28 cellular contexts compared by ENCODE assay signal in genomic region chr2:201857326-201857725, GRCh38. TPM values are rescaled to one million over a fixed set of nuclear protein-coding genes. Genes with fewer than 3 reads are reported as not detected.
"Had no signal": no experiment of that assay in that cellular context is flagged by ENCODE, and none has a peak within 500 bp of the region (broad histone marks: within the 10 kb centered on the region; RNA-seq: fewer than 3 reads in every experiment).

No MANE protein-coding gene starts in this region.

- H3K27ac ChIP-seq: coronary artery, esophagus squamous epithelium, heart right ventricle, lower lobe of right lung, prostate gland, right atrium auricular region, stomach, thyroid gland, vagina had no signal

- DNase-seq: dermis blood vessel endothelial cell; effector memory CD4-positive, alpha-beta T cell; erythroblast; esophagus squamous epithelium; foreskin melanocyte; glutamatergic neuron; heart right ventricle; hypothalamus; immature natural killer cell; islet precursor cell; kidney glomerular epithelial cell; left ventricle myocardium superior; lower lobe of right lung; naive thymus-derived CD4-positive, alpha-beta T cell; stimulated activated CD4-positive, alpha-beta T cell treated with anti-CD3 and anti-CD28 coated beads, Interleukin-2, amount 100 ng/mL, for 24 hours; stimulated activated CD4-positive, alpha-beta T cell treated with anti-CD3 and anti-CD28 coated beads, Interleukin-4, amount 100 ng/mL, for 24 hours; stimulated activated naive CD4-positive, alpha-beta T cell treated with Interleukin-2 at 50 U/mL for 16 hours; stomach; thyroid gland; trophoblast cell had no signal

- H3K4me1 ChIP-seq: prostate gland, right atrium auricular region, thyroid gland, vagina had no signal

- H3K27me3 ChIP-seq: right atrium auricular region, thyroid gland, vagina had no signal

- H3K9me3 ChIP-seq: esophagus squamous epithelium, heart right ventricle, lower lobe of right lung, prostate gland, right atrium auricular region, stomach, thyroid gland, vagina had no signal

- H3K4me3 ChIP-seq: coronary artery, esophagus squamous epithelium, heart right ventricle, lower lobe of right lung, prostate gland, right atrium auricular region, smooth muscle cell, stomach, thyroid gland, vagina had no signal

- ATAC-seq: heart right ventricle; left ventricle myocardium superior; lower lobe of right lung; naive thymus-derived CD4-positive, alpha-beta T cell; sciatic nerve; stimulated activated effector memory CD8-positive, alpha-beta T cell treated with anti-CD3 and anti-CD28 coated beads, Interleukin-12 subunit alpha, Interleukin-12 subunit beta, amount 100 ng/mL, for 72 hours had no signal

- H3K27ac Mint-ChIP-seq: immature natural killer cell; stimulated activated effector memory CD8-positive, alpha-beta T cell treated with anti-CD3 and anti-CD28 coated beads, Interleukin-12 subunit alpha, Interleukin-12 subunit beta, amount 100 ng/mL, for 72 hours had no signal

- H3K4me3 Mint-ChIP-seq: immature natural killer cell; mesothelial cell of epicardium; stimulated activated effector memory CD8-positive, alpha-beta T cell treated with anti-CD3 and anti-CD28 coated beads, Interleukin-12 subunit alpha, Interleukin-12 subunit beta, amount 100 ng/mL, for 72 hours had no signal

- H3K9me3 Mint-ChIP-seq: immature natural killer cell; mesothelial cell of epicardium; naive thymus-derived CD4-positive, alpha-beta T cell; stimulated activated effector memory CD8-positive, alpha-beta T cell treated with anti-CD3 and anti-CD28 coated beads, Interleukin-12 subunit alpha, Interleukin-12 subunit beta, amount 100 ng/mL, for 72 hours had no signal

- H3K36me3 ChIP-seq: esophagus squamous epithelium, heart right ventricle, lower lobe of right lung, prostate gland, right atrium auricular region, stomach, thyroid gland, vagina had no signal

- H3K36me3 Mint-ChIP-seq: immature natural killer cell; mesothelial cell of epicardium; naive thymus-derived CD4-positive, alpha-beta T cell; stimulated activated effector memory CD8-positive, alpha-beta T cell treated with anti-CD3 and anti-CD28 coated beads, Interleukin-12 subunit alpha, Interleukin-12 subunit beta, amount 100 ng/mL, for 72 hours had no signal

RNA-seq across cellular contexts. Expression of gene CDK15, which starts 51.0 kb away (rescaled TPM):
- total RNA-seq: dermis blood vessel endothelial cell; naive thymus-derived CD4-positive, alpha-beta T cell; right atrium auricular region; vagina had no signal
- polyA plus RNA-seq: immature natural killer cell; naive thymus-derived CD4-positive, alpha-beta T cell had no signal
